ENCODE assay signal across 9 cellular contexts in the genomic region with DNA sequence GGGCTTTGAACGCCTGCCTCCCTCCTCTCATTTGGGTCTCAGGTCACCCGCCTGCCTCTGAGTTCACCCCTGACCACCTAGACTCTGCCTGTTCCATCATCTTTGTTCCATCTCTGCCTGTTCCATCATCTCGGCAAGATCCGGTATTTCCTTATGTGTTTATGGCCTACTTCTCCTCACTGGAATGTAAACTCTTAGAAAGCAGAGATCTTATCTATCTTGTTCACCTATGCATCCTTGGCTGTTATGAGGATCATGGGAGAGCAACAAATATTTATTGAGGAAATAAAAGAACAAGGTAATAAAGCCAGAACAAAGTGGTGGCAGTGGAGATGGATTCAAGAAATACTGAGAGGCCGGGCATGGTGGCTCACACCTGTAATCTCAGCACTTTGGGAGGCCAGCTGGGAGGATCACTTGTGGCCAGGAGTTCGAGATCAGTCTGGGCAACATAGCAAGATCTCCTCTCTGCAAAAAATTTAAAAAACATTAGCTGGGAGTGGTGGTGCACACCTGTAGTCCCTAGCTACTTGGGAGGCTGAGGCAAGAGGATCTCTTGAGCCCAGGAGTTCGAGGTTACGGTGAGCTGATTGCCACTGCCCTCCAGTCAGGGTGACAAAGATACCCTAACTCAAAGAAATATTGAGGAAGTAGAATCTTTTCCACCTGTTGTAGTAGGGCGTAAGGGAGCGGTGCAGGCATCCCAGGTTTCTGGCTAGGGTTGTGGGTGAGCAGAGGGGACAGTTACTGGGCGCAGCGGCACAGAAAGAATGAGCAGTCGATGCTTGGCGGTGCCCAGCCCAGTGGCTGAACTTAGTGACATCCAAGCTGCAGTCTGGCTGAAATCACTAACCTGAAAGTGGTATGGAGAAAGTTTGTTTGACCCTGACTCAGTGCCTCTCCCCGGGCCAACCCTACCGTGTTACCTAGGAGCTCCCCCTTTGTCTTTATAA. TPM values are rescaled to one million over a fixed set of nuclear protein-coding genes. Genes with fewer than 3 reads are reported as not detected.
DNase-seq lines count a peak whose midpoint lies in the region; ATAC-seq, FAIRE-seq and TF ChIP-seq lines count a peak whose summit lies in the region.
"Had no signal": no experiment of that assay in that cellular context is flagged by ENCODE, and none has a peak within 500 bp of the region (broad histone marks: within the 10 kb centered on the region; RNA-seq: fewer than 3 reads in every experiment).

No MANE protein-coding gene starts in this region.

- H3K4me1 ChIP-seq in CD8-positive, alpha-beta T cell (ENCODE audit: insufficient read depth, low read length), result peaks cover 44% of the 10 kb centered on the region
- peaks cover 63% of the 10 kb centered on the region for H3K4me1 ChIP-seq in PC-3 (ENCODE audit: insufficient read depth, low read length)
- H3K4me1 ChIP-seq in endothelial cell of umbilical vein (ENCODE audit: control insufficient read depth, extremely low read depth, insufficient read depth, low read length), result peaks cover 24% of the 10 kb centered on the region
- H3K4me1 ChIP-seq in parathyroid adenoma, result peaks cover 13% of the 10 kb centered on the region

- H3K4me2 ChIP-seq in PC-3 (ENCODE audit: low read length) (peak overlapping the region; percentile 95), endothelial cell of umbilical vein (ENCODE audit: insufficient read depth, low read length) (no peak overlapping the region), parathyroid adenoma (ENCODE audit: low read length) (peak overlapping the region; percentile 94)

- POLR2A ChIA-PET in CD8-positive, alpha-beta T cell (lab: Charles Lee), result no interaction called here
- POLR2A ChIA-PET in PC-3 (lab: Charles Lee; ENCODE audit: unreplicated experiment) (interaction anchor here (0.7 kb wide), 1 partner anchor 87 kb away, joined by 4 read pairs; no protein-coding TSS in a partner anchor), endothelial cell of umbilical vein (lab: Charles Lee) (no interaction called here)

- no peaks in the 10 kb centered on the region for H3K9me1 ChIP-seq in endothelial cell of umbilical vein (replicated peaks; ENCODE audit: control insufficient read depth, extremely low read depth, insufficient read depth, low read length)

- peaks cover 36% of the 10 kb centered on the region for H3K4me1 Mint-ChIP-seq in CD8-positive, alpha-beta T cell (ENCODE audit: low read depth)

- TF ChIP-seq CTCF in CD8-positive, alpha-beta T cell (IDR thresholded peaks at IDR 0.05), result no peak
- TF ChIP-seq CTCF in PC-3 (conservative IDR thresholded peaks at IDR 0.05; ENCODE audit: low read depth, low read length), result no peak
- TF ChIP-seq CTCF in endothelial cell of umbilical vein (IDR thresholded peaks at IDR 0.05; ENCODE audit: extremely low read depth in 1 of 2, insufficient read depth in 1 of 2, low read depth in 1 of 2, low read length in 2 of 2), result no peak
- no peak for TF ChIP-seq CTCF in parathyroid adenoma (IDR thresholded peaks at IDR 0.05)
- TF ChIP-seq CTCF in lower leg skin (IDR thresholded peaks at IDR 0.05), result no peak

- peaks cover 4% of the 10 kb centered on the region for H3F3A ChIP-seq in PC-3 (ENCODE audit: low read length, unreplicated experiment)

- H3K27me3 Mint-ChIP-seq in CD8-positive, alpha-beta T cell (ENCODE audit: low read depth), result peaks cover 2% of the 10 kb centered on the region

- H4K20me1 ChIP-seq in PC-3 (ENCODE audit: low read length) (peaks cover 25% of the 10 kb centered on the region), endothelial cell of umbilical vein (replicated peaks; ENCODE audit: control insufficient read depth, extremely low read depth, insufficient read depth, low read length) (no peaks in the 10 kb centered on the region)

- no peaks in the 10 kb centered on the region for H3K9me3 Mint-ChIP-seq in CD8-positive, alpha-beta T cell

- no peaks in the 10 kb centered on the region for H3K27me3 ChIP-seq in CD8-positive, alpha-beta T cell (ENCODE audit: insufficient read depth, low read length)
- H3K27me3 ChIP-seq in PC-3 (ENCODE audit: low read length), result no peaks in the 10 kb centered on the region
- H3K27me3 ChIP-seq in endothelial cell of umbilical vein (ENCODE audit: control insufficient read depth in 2 of 2, insufficient read depth in 2 of 2, low read length in 2 of 2), result no peaks in the 10 kb centered on the region
- no peaks in the 10 kb centered on the region for H3K27me3 ChIP-seq in parathyroid adenoma (ENCODE audit: control insufficient read depth, insufficient read depth, low read length)

- BruUV-seq in PC-3 (replicated peaks; lab: Mats Ljungman, UMichigan), result no TSS peak
- no TSS peak for BruUV-seq in endothelial cell of umbilical vein (replicated peaks; lab: Mats Ljungman, UMichigan)

- ATAC-seq in CD8-positive, alpha-beta T cell, result no peak
- ATAC-seq in PC-3 (peak; percentile 2), GM21825 (IDR thresholded peaks at IDR 0.05; ENCODE audit: unreplicated experiment) (no peak)

- H3K79me2 ChIP-seq in PC-3 (ENCODE audit: low read length), result peaks cover 41% of the 10 kb centered on the region
- peaks cover 32% of the 10 kb centered on the region for H3K79me2 ChIP-seq in endothelial cell of umbilical vein (ENCODE audit: control insufficient read depth, insufficient read depth, low read length)
- H3K79me2 ChIP-seq in parathyroid adenoma, result peaks cover 22% of the 10 kb centered on the region

- H2AFZ ChIP-seq in PC-3 (ENCODE audit: low read length) (0 out of 2 replicates have a peak overlapping the region, but pooled peaks have one; percentile 13), endothelial cell of umbilical vein (ENCODE audit: low read depth, low read length) (peak overlapping the region; percentile 24), parathyroid adenoma (peak overlapping the region; percentile 97)

- intact Hi-C loops in CD8-positive, alpha-beta T cell (cut with DNase I, micrococcal nuclease), result loop anchor here (2.0 to 10.0 kb wide), 5 partner anchors 21 to 295 kb away; a partner anchor contains a TSS
- intact Hi-C loops in PC-3 (cut with micrococcal nuclease), result loop anchor here (1.0 kb wide), 1 partner anchor 55 kb away; no protein-coding TSS in a partner anchor
- intact Hi-C loops in endothelial cell of umbilical vein (cut with micrococcal nuclease), result loop anchor here (2.0 kb wide), 1 partner anchor 51 kb away; no protein-coding TSS in a partner anchor
- intact Hi-C loops in lower leg skin (cut with DNase I; ENCODE audit: low total_unique reads), result no loop called here

- no peaks in the 10 kb centered on the region for H3K36me3 ChIP-seq in CD8-positive, alpha-beta T cell (ENCODE audit: insufficient read depth, low read length)
- peaks cover 4% of the 10 kb centered on the region; the same call in 1 of the 2 replicates for H3K36me3 ChIP-seq in PC-3 (ENCODE audit: low read depth, low read length)
- H3K36me3 ChIP-seq in endothelial cell of umbilical vein (ENCODE audit: control insufficient read depth in 2 of 2, extremely low read depth in 1 of 2, insufficient read depth in 2 of 2, low read length in 2 of 2), result no peaks in the 10 kb centered on the region
- H3K36me3 ChIP-seq in parathyroid adenoma (ENCODE audit: control insufficient read depth, insufficient read depth, low read length), result no peaks in the 10 kb centered on the region

- no peaks in the 10 kb centered on the region for H3K9me2 ChIP-seq in PC-3 (replicated peaks; ENCODE audit: low read length)

- no peak for TF ChIP-seq POLR2A in endothelial cell of umbilical vein (IDR thresholded peaks at IDR 0.05; ENCODE audit: low read depth, low read length)
- TF ChIP-seq POLR2A in lower leg skin (IDR thresholded peaks at IDR 0.05), result no peak

- dilution Hi-C loops in endothelial cell of umbilical vein (cut with MboI; ENCODE audit: extremely low pct_ligation_motif_present, low sequenced_read_pairs), result no loop called here

- 71 to 82% methylated on average over 16 of the region's 16 CpGs for WGBS in lower leg skin, 2 donors

- H3K4me3 ChIP-seq in CD8-positive, alpha-beta T cell (ENCODE audit: low read depth, low read length), result no peak overlapping the region
- H3K4me3 ChIP-seq in PC-3 (ENCODE audit: low read length) (no peak overlapping the region), endothelial cell of umbilical vein (replicated peaks in 1 of 3; ENCODE audit: insufficient read depth in 1 of 3, low read depth in 1 of 3, low read length in 3 of 3) (no peak overlapping the region), parathyroid adenoma (ENCODE audit: low read depth, low read length) (peak overlapping the region; percentile 78), lower leg skin (ENCODE audit: low read depth, poor library complexity, severe bottlenecking) (no peak overlapping the region)

- H3K9ac ChIP-seq in PC-3 (ENCODE audit: low read length) (peak overlapping the region; percentile 91), endothelial cell of umbilical vein (replicated peaks; ENCODE audit: extremely low read depth, insufficient read depth, low read length) (no peak overlapping the region), parathyroid adenoma (no peak overlapping the region)

- H3K9me3 ChIP-seq in CD8-positive, alpha-beta T cell (ENCODE audit: low read length), result no peaks in the 10 kb centered on the region
- H3K9me3 ChIP-seq in PC-3 (ENCODE audit: low read length), result no peaks in the 10 kb centered on the region
- no peaks in the 10 kb centered on the region for H3K9me3 ChIP-seq in endothelial cell of umbilical vein (replicated peaks; ENCODE audit: control insufficient read depth, insufficient read depth, low read length)
- no peaks in the 10 kb centered on the region for H3K9me3 ChIP-seq in parathyroid adenoma (ENCODE audit: control insufficient read depth, low read length)

- H3K27ac Mint-ChIP-seq in CD8-positive, alpha-beta T cell, result peak overlapping the region; percentile 52

- FAIRE-seq in endothelial cell of umbilical vein (lab: Jason Lieb, UNC), result peak; percentile 24

- peak overlapping the region; percentile 82 for H3K4me3 Mint-ChIP-seq in CD8-positive, alpha-beta T cell

- CTCF ChIA-PET in CD8-positive, alpha-beta T cell (lab: Charles Lee), result interaction anchor here (0.9 kb wide), 1 partner anchor 53 kb away, joined by 3 read pairs; no protein-coding TSS in a partner anchor
- CTCF ChIA-PET in PC-3 (lab: Charles Lee) (no interaction called here), endothelial cell of umbilical vein (lab: Charles Lee) (no interaction called here)

- no peak overlapping the region for H3K27ac ChIP-seq in CD8-positive, alpha-beta T cell (ENCODE audit: low read depth, low read length)
- peak overlapping the region; percentile 93 for H3K27ac ChIP-seq in PC-3 (ENCODE audit: low read length)
- peak overlapping the region; percentile 6 for H3K27ac ChIP-seq in endothelial cell of umbilical vein (ENCODE audit: insufficient read depth, low read depth, low read length)
- peak overlapping the region; percentile 95 for H3K27ac ChIP-seq in parathyroid adenoma

- H3K36me3 Mint-ChIP-seq in CD8-positive, alpha-beta T cell, result no peaks in the 10 kb centered on the region

- DNase-seq in CD8-positive, alpha-beta T cell, result no peak
- DNase-seq in PC-3 (peak; percentile 75), endothelial cell of umbilical vein (ENCODE audit: low read depth, low spot score) (no peak), UCSD-AML1 (lab: John Stamatoyannopoulos, UW; ENCODE audit: unreplicated experiment) (no peak), NCI-H2227 treated with DMSO at 0.1 percent for 48 hours (lab: John Stamatoyannopoulos, UW) (no peak), lower leg skin (ENCODE audit: low spot score in 2 of 2) (no peak)
- DNase-seq: NCI-H524 had no signal

RNA-seq across cellular contexts. Expression of a gene that starts 1.7 kb away (rescaled TPM):
- 100 to 1,000 TPM; 119 to 130 TPM for total RNA-seq in CD8-positive, alpha-beta T cell
- 306 and 466 TPM in 2 replicates for total RNA-seq in PC-3 (2014; rRNA removed)
- 233 and 240 TPM in 2 replicates for total RNA-seq in endothelial cell of umbilical vein
- polyA plus RNA-seq in endothelial cell of umbilical vein, result 124 and 128 TPM in 2 replicates
- polyA plus RNA-seq in endothelial cell of umbilical vein (2011; cell fraction: cytosol; rRNA removed), result 108 and 110 TPM in 2 replicates
- 306 and 379 TPM in 2 replicates for polyA plus RNA-seq in endothelial cell of umbilical vein (2011; cell fraction: nucleus; rRNA removed)
- 95.6 and 108 TPM in 2 replicates for polyA plus RNA-seq in endothelial cell of umbilical vein (2012)
- polyA minus RNA-seq in endothelial cell of umbilical vein, result 161 and 170 TPM in 2 replicates
- polyA minus RNA-seq in endothelial cell of umbilical vein (2011; cell fraction: cytosol; rRNA and poly(A)+ RNA removed), result 46.2 TPM
- polyA minus RNA-seq in endothelial cell of umbilical vein (2011; cell fraction: nucleus; rRNA and poly(A)+ RNA removed), result 237 and 250 TPM in 2 replicates
- 100 to 1,000 TPM; 214 to 500 (median 268) TPM for total RNA-seq in lower leg skin

Comparison
In these comparisons a context has a peak if more than half of its experiments do, and no peak if none do; other contexts are left out.
1. H2AFZ ChIP-seq: peak in every context shown above with its lines; median percentile 97 in parathyroid adenoma; 24 in endothelial cell of umbilical vein; 13 in PC-3.